24 cellular contexts compared by ENCODE assay signal in the genomic region with DNA sequence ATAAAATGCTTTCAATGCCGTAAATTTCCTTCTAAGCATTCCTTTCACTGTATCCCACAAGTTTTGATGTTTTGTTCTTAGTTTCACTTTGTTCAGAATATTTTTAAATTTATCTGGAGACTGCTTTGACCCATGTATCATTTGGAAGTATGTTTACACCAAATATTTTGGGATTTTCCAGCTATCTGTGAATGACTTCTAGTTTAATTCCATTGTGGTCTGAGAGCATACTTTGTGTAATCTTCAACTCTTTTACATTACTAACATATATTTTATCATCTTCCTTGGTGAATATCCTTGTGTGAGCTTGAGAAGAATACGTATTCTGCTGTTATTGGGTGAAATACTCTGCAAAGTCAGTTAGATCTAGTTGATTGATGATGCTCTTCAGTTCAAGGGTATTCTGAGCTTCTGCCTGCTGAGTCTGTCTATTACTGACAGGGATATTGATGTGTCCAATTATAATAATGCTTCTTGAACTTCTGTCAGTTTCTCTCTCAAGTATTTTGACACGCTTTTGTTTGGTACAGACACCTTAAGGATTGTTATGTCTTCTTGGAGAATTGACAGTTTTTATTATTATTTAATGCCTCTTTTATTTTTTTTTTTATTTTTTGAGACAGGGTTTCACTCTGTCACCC. TPM values are rescaled to one million over a fixed set of nuclear protein-coding genes. Genes with fewer than 3 reads are reported as not detected.
A peak's percentile ranks its signal among the peaks of the same experiment; 100 is the strongest.
DNase-seq lines count a peak whose midpoint lies in the region; ATAC-seq, FAIRE-seq and TF ChIP-seq lines count a peak whose summit lies in the region.
"Had no signal": no experiment of that assay in that cellular context is flagged by ENCODE, and none has a peak within 500 bp of the region (broad histone marks: within the 10 kb centered on the region; RNA-seq: fewer than 3 reads in every experiment).

No MANE protein-coding gene starts in this region.

- CTCF ChIA-PET in GM12878 (lab: Yijun Ruan, JAX), result no interaction called here

- H3K4me3 ChIP-seq in ACC112 (ENCODE audit: low read depth, low read length) (peak overlapping the region; percentile 64), GM23248 (no peak overlapping the region), GM12878 (no peak overlapping the region)
- H3K4me3 ChIP-seq: breast epithelium, esophagus muscularis mucosa, heart right ventricle had no signal

- peaks cover 20% of the 10 kb centered on the region for H4K20me1 ChIP-seq in GM23248 (ENCODE audit: insufficient read depth)
- H4K20me1 ChIP-seq in GM12878 (ENCODE audit: control insufficient read depth, insufficient read depth), result no peaks in the 10 kb centered on the region

- RAD21 ChIA-PET in GM12878 (lab: Charles Lee; ENCODE audit: unreplicated experiment), result no interaction called here

- no peak overlapping the region for H3K9ac ChIP-seq in GM23248
- no peak overlapping the region for H3K9ac ChIP-seq in GM12878 (ENCODE audit: control insufficient read depth, insufficient read depth, low read length)

- SMC1A ChIA-PET in GM12878 (lab: Charles Lee; ENCODE audit: uncharacterized antibody, unreplicated experiment), result interaction anchor here (1.1 to 1.6 kb wide), 7 partner anchors 9 to 291 kb away, joined by 3 to 4 read pairs (median 4); no protein-coding TSS in a partner anchor

- H3K27ac Mint-ChIP-seq in memory B cell, result no peak overlapping the region
- H3K27ac Mint-ChIP-seq: activated naive CD4-positive, alpha-beta T cell treated with anti-CD3 and anti-CD28 coated beads, Interleukin-2, amount 50 U/mL, for 72 hours had no signal

- FAIRE-seq in GM12878 (lab: Jason Lieb, UNC), result no peak
- FAIRE-seq: kidney had no signal

- H3K27ac ChIP-seq in ACC112 (ENCODE audit: low read depth, low read length) (peak overlapping the region; percentile 37), GM23248 (no peak overlapping the region), GM12878 (ENCODE audit: control insufficient read depth, insufficient read depth) (no peak overlapping the region)
- H3K27ac ChIP-seq: breast epithelium, esophagus muscularis mucosa, heart right ventricle, neutrophil, RWPE1 had no signal

- H3K4me1 ChIP-seq in ACC112 (ENCODE audit: control insufficient read depth, insufficient read depth, low read length, unreplicated experiment) (peaks cover 46% of the 10 kb centered on the region), GM23248 (ENCODE audit: insufficient read depth) (peaks cover 15% of the 10 kb centered on the region; the same call in 1 of the 2 replicates), GM12878 (ENCODE audit: control insufficient read depth, insufficient read depth, low read length) (0 out of 2 replicates have a peak, but pooled peaks cover 3% of the 10 kb centered on the region)

- H3K79me2 ChIP-seq in ACC112 (ENCODE audit: control insufficient read depth, insufficient read depth, low read length, unreplicated experiment) (peaks cover 93% of the 10 kb centered on the region), GM23248 (ENCODE audit: insufficient read depth) (peaks cover 100% of the 10 kb centered on the region), GM12878 (ENCODE audit: control insufficient read depth, insufficient read depth, low read length) (peaks cover 79% of the 10 kb centered on the region)

- TF ChIP-seq CTCF in GM12878 (IDR thresholded peaks at IDR 0.05 in 2 of 3, conservative IDR thresholded peaks at IDR 0.05 in 1 of 3; ENCODE audit: control insufficient read depth in 2 of 3, extremely low read depth in 1 of 3, insufficient read depth in 1 of 3, low read depth in 3 of 3, low read length in 3 of 3), result no peak

- no peak for TF ChIP-seq RAD21 in GM12878 (IDR thresholded peaks at IDR 0.05; ENCODE audit: insufficient read depth, low read depth, low read length)

- no peaks in the 10 kb centered on the region for H3F3A ChIP-seq in GM23248 (ENCODE audit: insufficient read depth)

- H3K4me1 Mint-ChIP-seq in memory B cell, result peaks cover 41% of the 10 kb centered on the region

- H3K36me3 Mint-ChIP-seq in memory B cell, result peaks cover 2% of the 10 kb centered on the region
- H3K36me3 Mint-ChIP-seq: activated naive CD4-positive, alpha-beta T cell treated with anti-CD3 and anti-CD28 coated beads, Interleukin-2, amount 50 U/mL, for 72 hours had no signal

- H3K27me3 ChIP-seq in ACC112 (ENCODE audit: insufficient read depth, low read length) (no peaks in the 10 kb centered on the region), GM23248 (replicated peaks; ENCODE audit: insufficient read depth) (no peaks in the 10 kb centered on the region), GM12878 (replicated peaks in 1 of 2; ENCODE audit: control insufficient read depth in 2 of 2, insufficient read depth in 2 of 2, low read length in 1 of 2) (no peaks in the 10 kb centered on the region)
- H3K27me3 ChIP-seq: breast epithelium, esophagus muscularis mucosa, heart right ventricle, neutrophil had no signal

- TF ChIP-seq POLR2A in GM12878 (IDR thresholded peaks at IDR 0.05; ENCODE audit: low read depth, low read length), result no peak

- H3K9me3 ChIP-seq in GM23248 (ENCODE audit: low read depth) (no peaks in the 10 kb centered on the region), GM12878 (replicated peaks; ENCODE audit: control insufficient read depth, insufficient read depth, low read length) (peaks cover 12% of the 10 kb centered on the region)
- H3K9me3 ChIP-seq: breast epithelium, esophagus muscularis mucosa, heart right ventricle, neutrophil had no signal

- no peaks in the 10 kb centered on the region for H3K27me3 Mint-ChIP-seq in memory B cell
- H3K27me3 Mint-ChIP-seq: activated T-cell treated with anti-CD3 and anti-CD28 coated beads, Interleukin-2, amount 50 U/mL, for 24 hours had no signal

- no peaks in the 10 kb centered on the region for H3K9me3 Mint-ChIP-seq in memory B cell
- H3K9me3 Mint-ChIP-seq: activated naive CD4-positive, alpha-beta T cell treated with anti-CD3 and anti-CD28 coated beads, Interleukin-2, amount 50 U/mL, for 72 hours; activated T-cell treated with anti-CD3 and anti-CD28 coated beads, Interleukin-2, amount 50 U/mL, for 24 hours; H9 had no signal

- intact Hi-C loops in GM12878 (cut with micrococcal nuclease; ENCODE audit: unreplicated experiment), result no loop called here

- no peaks in the 10 kb centered on the region for H3K36me3 ChIP-seq in ACC112 (ENCODE audit: insufficient read depth, low read length)
- no peaks in the 10 kb centered on the region for H3K36me3 ChIP-seq in GM23248 (ENCODE audit: low read depth)
- no peaks in the 10 kb centered on the region for H3K36me3 ChIP-seq in GM12878 (ENCODE audit: control insufficient read depth in 2 of 2, insufficient read depth in 2 of 2, low read length in 1 of 2)
- H3K36me3 ChIP-seq: breast epithelium, esophagus muscularis mucosa, heart right ventricle, neutrophil had no signal

- H2AFZ ChIP-seq in ACC112 (ENCODE audit: low read length, unreplicated experiment), result no peak overlapping the region
- H2AFZ ChIP-seq in GM23248, result no peak overlapping the region
- H2AFZ ChIP-seq in GM12878 (ENCODE audit: control insufficient read depth, low read depth, low read length), result no peak overlapping the region

- 99 to 100% methylated on average over 3 of the region's 3 CpGs for WGBS in GM23248 (ENCODE audit: low coverage in 1 of 2, low lambda C conversion rate in 2 of 2, missing lambda C conversion rate in 2 of 2), 2 experiments
- WGBS in GM12878 (ENCODE audit: insufficient coverage, insufficient replicate concordance, low lambda C conversion rate, missing lambda C conversion rate), result 97% methylated on average over 3 of the region's 3 CpGs

- DNase-seq in GM23248 (no peak), GM12878 (ENCODE audit: low read depth, low spot score) (no peak), memory B cell (ENCODE audit: low spot score in 2 of 2) (no peak), NCI-H82 treated with DMSO at 0.1 percent for 48 hours (lab: John Stamatoyannopoulos, UW; ENCODE audit: unreplicated experiment) (no peak), MV-4-11 (lab: John Stamatoyannopoulos, UW) (no peak), HPDE6-E6E7 (ENCODE audit: extremely low spot score) (no peak)
- no peak for DNase-seq in effector CD8-positive, alpha-beta T cell (lab: John Stamatoyannopoulos, UW)
- DNase-seq: activated CD4-positive, alpha-beta T cell treated with anti-CD3 and anti-CD28 coated beads, Interleukin-2, amount 50 U/mL, for 4 hours; activated T-cell treated with anti-CD3 and anti-CD28 coated beads, Interleukin-2, amount 50 U/mL, for 24 hours; dermis blood vessel endothelial cell; H9; heart right ventricle; KBM-7; kidney; mesendoderm; NCI-H226; NK-92 treated with Interleukin-12 subunit alpha and Interleukin-12 subunit beta, amount 100 ng/mL, for 24 hours; right cardiac atrium had no signal

- POLR2A ChIA-PET in GM12878 (lab: Charles Lee), result no interaction called here

- H3K4me3 Mint-ChIP-seq in memory B cell, result peak overlapping the region; percentile 7
- H3K4me3 Mint-ChIP-seq: activated T-cell treated with anti-CD3 and anti-CD28 coated beads, Interleukin-2, amount 50 U/mL, for 24 hours; H9 had no signal

- H3K4me2 ChIP-seq in GM23248 (ENCODE audit: unreplicated experiment) (peak overlapping the region; percentile 6), GM12878 (ENCODE audit: control insufficient read depth, insufficient read depth) (no peak overlapping the region)

- ATAC-seq in GM12878 (peak; percentile 56), memory B cell (ENCODE audit: low read depth) (no peak)
- ATAC-seq: activated naive CD4-positive, alpha-beta T cell treated with anti-CD3 and anti-CD28 coated beads, Interleukin-2, amount 50 U/mL, for 72 hours; heart right ventricle; right cardiac atrium had no signal

- TF ChIP-seq EP300 in GM12878 (IDR thresholded peaks at IDR 0.05; ENCODE audit: borderline replicate concordance in 1 of 2, control insufficient read depth in 1 of 2, low read depth in 2 of 2, low read length in 2 of 2), result no peak

- in situ Hi-C loops in GM23248 (cut with MboI) (no loop called here), GM12878 (cut with MboI) (no loop called here)

- BruUV-seq in GM12878 (replicated peaks; lab: Mats Ljungman, UMichigan), result no TSS peak

- no peaks in the 10 kb centered on the region for H3K9me2 ChIP-seq in GM23248 (ENCODE audit: insufficient read depth)

RNA-seq across cellular contexts. Expression of gene MKLN1, which starts 31.6 kb away (rescaled TPM):
- total RNA-seq in GM23248 (2014; rRNA removed; shearing (Covaris generic)), result 30.2 and 35.7 TPM in 2 replicates
- polyA plus RNA-seq in GM23248 (2016; fragmentation: Nextera tagmentation; extraction: Ambion mirVana), result 26.4 and 32.1 TPM in 2 replicates
- 203 and 221 TPM in 2 replicates for total RNA-seq in GM12878 (2013; cell fraction: nucleolus; rRNA removed)
- total RNA-seq in GM12878 (2014; rRNA removed), result 16.7 and 19.9 TPM in 2 replicates
- total RNA-seq in GM12878 (2014; rRNA removed; fragmentation: Illumina TruSeq; extraction: Trizol), result 26.7 and 30.3 TPM in 2 replicates
- total RNA-seq in GM12878 (2021), result 26.2 and 33.5 TPM in 2 replicates
- 9.1 TPM for polyA plus RNA-seq in GM12878 (2011; ENCODE audit: low read depth)
- 55.8 and 65.7 TPM in 2 replicates for polyA plus RNA-seq in GM12878 (2011; rRNA removed)
- 24.5 and 33.2 TPM in 2 replicates for polyA plus RNA-seq in GM12878 (2011; cell fraction: cytosol; rRNA removed)
- polyA plus RNA-seq in GM12878 (2011; cell fraction: nucleus; rRNA removed), result 35.8 and 46.4 TPM in 2 replicates
- polyA plus RNA-seq in GM12878 (2012), result 13.0 and 20.4 TPM in 2 replicates
- 21.7 and 31.9 TPM in 2 replicates for polyA plus RNA-seq in GM12878 (2014; fragmentation: Illumina TruSeq; extraction: Trizol)
- 10 to 100 TPM; 16.4 to 31.8 TPM for polyA plus RNA-seq in GM12878 (2014; fragmentation: Nextera tagmentation; extraction: Ambion mirVana)
- 12.4 and 13.6 TPM in 2 replicates for polyA plus RNA-seq in GM12878 (2014; rRNA removed)
- polyA plus RNA-seq in GM12878 (2016; fragmentation: Nextera tagmentation; extraction: Ambion mirVana), result 10 to 100 TPM; 37.4 to 39.1 TPM
- 133 and 162 TPM in 2 replicates for polyA minus RNA-seq in GM12878 (2011; rRNA and poly(A)+ RNA removed)
- polyA minus RNA-seq in GM12878 (2011; cell fraction: cytosol; rRNA and poly(A)+ RNA removed), result 23.1 and 24.2 TPM in 2 replicates
- 57.9 and 94.6 TPM in 2 replicates for polyA minus RNA-seq in GM12878 (2011; cell fraction: nucleus; rRNA and poly(A)+ RNA removed)
